ENCODE assay signal across 23 cellular contexts in the genomic region with DNA sequence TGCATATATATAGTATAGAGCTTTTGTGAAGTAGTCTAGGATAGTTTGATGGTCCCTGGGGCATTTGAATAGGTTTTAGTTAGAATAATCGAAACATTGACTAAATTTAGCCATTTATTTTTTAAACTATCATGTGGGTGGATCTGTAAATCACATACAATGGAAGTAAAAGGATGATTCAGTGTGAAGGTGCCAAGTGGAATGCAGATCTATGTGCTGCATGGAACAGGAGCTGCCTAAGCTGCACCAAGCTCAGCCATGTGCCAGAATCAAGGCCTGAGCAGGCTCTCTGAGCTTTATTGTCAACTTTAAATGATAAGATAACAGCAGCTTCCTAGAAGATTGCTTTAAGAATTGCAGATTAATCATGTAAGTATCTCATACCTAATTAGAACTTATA.
"Had no signal": no experiment of that assay in that cellular context is flagged by ENCODE, and none has a peak within 500 bp of the region (broad histone marks: within the 10 kb centered on the region; RNA-seq: fewer than 3 reads in every experiment).

No MANE protein-coding gene starts in this region.

- H3K36me3 ChIP-seq: heart right ventricle, pancreas, prostate gland, sigmoid colon, uterus had no signal

- H3K27ac ChIP-seq: body of pancreas, coronary artery, dorsolateral prefrontal cortex, heart right ventricle, pancreas, prostate gland, sigmoid colon, uterus had no signal

- DNase-seq: activated CD4-positive, alpha-beta T cell treated with anti-CD3 and anti-CD28 coated beads, Interleukin-2, amount 50 U/mL, for 1 hour; activated CD8-positive, alpha-beta T cell treated with anti-CD3 and anti-CD28 coated beads for 36 hours; activated naive CD8-positive, alpha-beta T cell treated with anti-CD3 and anti-CD28 coated beads, Interleukin-2, amount 50 U/mL, for 24 hours; activated T-cell treated with anti-CD3 and anti-CD28 coated beads, Interleukin-2, amount 50 U/mL, for 48 hours; anterior cingulate cortex; body of pancreas; dorsolateral prefrontal cortex; effector memory CD4-positive, alpha-beta T cell; foreskin melanocyte; heart right ventricle; left cardiac atrium; left ventricle myocardium superior; midbrain; naive thymus-derived CD8-positive, alpha-beta T cell; nucleus accumbens; pancreas; sigmoid colon; small intestine; stimulated activated CD4-positive, alpha-beta T cell treated with anti-CD3 and anti-CD28 coated beads, Interleukin-4, amount 100 ng/mL, for 24 hours; T-helper 17 cell; uterus had no signal

- H3K27me3 ChIP-seq: body of pancreas, dorsolateral prefrontal cortex, heart right ventricle, pancreas, sigmoid colon, uterus had no signal

- H3K9me3 ChIP-seq: body of pancreas, pancreas, prostate gland, sigmoid colon, uterus had no signal

- H3K4me1 ChIP-seq: heart right ventricle, pancreas, prostate gland, sigmoid colon, uterus had no signal

- H3K4me3 ChIP-seq: body of pancreas, coronary artery, dorsolateral prefrontal cortex, heart right ventricle, pancreas, prostate gland, sigmoid colon, uterus had no signal
